Comparison of ENCODE assay signal across 25 cellular contexts in the genomic region with DNA sequence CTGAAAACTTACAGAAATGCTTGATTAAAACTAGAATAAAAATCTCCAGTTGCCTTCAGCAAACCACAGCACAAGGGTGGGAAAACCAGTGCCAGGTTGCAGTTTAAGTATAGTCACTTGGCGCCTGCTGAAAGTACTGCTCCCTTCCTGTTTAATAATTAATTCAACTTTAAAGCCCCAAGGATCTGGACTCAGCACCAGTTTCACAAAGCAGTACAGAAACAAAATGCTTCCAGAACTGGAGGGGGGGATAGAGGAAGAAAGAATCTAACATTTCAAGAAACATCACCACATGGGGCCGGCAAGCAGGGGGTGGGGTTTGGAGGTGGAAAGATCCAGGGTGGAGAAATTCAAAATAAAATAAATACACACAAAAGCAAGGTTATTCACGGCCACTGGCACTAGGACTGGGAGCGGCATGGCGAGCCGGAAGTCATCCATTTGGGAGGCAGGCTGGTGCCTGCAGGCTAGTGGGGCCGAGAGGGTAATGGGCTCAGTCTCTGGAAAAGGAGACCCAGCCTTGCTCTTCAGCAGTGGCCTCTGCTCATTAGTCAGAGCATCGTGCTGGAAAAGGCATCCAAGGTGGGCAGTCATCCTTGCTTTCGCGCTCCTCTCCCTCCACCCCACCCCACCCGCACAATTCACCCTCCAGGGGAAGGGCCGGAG.
DNase-seq lines count a peak whose midpoint lies in the region; ATAC-seq, FAIRE-seq and TF ChIP-seq lines count a peak whose summit lies in the region.
"Had no signal": no experiment of that assay in that cellular context is flagged by ENCODE, and none has a peak within 500 bp of the region (broad histone marks: within the 10 kb centered on the region; RNA-seq: fewer than 3 reads in every experiment).

No MANE protein-coding gene starts in this region.

- H3K4me3 Mint-ChIP-seq in nephron, result peak overlapping the region; percentile 10 to 57 (median 18)
- H3K4me3 Mint-ChIP-seq: activated CD8-positive, alpha-beta T cell treated with anti-CD3 and anti-CD28 coated beads, Interleukin-2, amount 10 ng/mL, durations not matched to agents 7 days and 5 days; activated naive CD8-positive, alpha-beta T cell treated with anti-CD3 and anti-CD28 coated beads for 36 hours; CD4-positive, alpha-beta T cell; T-helper 17 cell had no signal

- peak overlapping the region; percentile 65 for H2AFZ ChIP-seq in OCI-LY7 (ENCODE audit: low read length)
- H2AFZ ChIP-seq: parathyroid adenoma had no signal

- no peak overlapping the region for H3K27ac ChIP-seq in A549
- H3K27ac ChIP-seq in OCI-LY7 (ENCODE audit: low read depth, low read length, poor library complexity, severe bottlenecking), result no peak overlapping the region
- no peak overlapping the region for H3K27ac ChIP-seq in coronary artery
- H3K27ac ChIP-seq: esophagus squamous epithelium, parathyroid adenoma, spleen, thyroid gland had no signal

- POLR2A ChIA-PET in A549 (lab: Yijun Ruan, JAX) (no interaction called here), OCI-LY7 (lab: Charles Lee) (interaction anchor here (0.9 to 2.1 kb wide), 4 partner anchors 8 to 98 kb away, joined by 3 to 6 read pairs (median 4); a partner anchor contains a TSS)

- H3K9me2 ChIP-seq in OCI-LY7 (ENCODE audit: insufficient read depth, low read length), result no peaks in the 10 kb centered on the region

- H3K4me2 ChIP-seq in A549, result peak overlapping the region; percentile 41
- H3K4me2 ChIP-seq in OCI-LY7 (ENCODE audit: low read length), result peak overlapping the region; percentile 50

- peak overlapping the region; percentile 57 to 93 (median 83) for H3K27ac Mint-ChIP-seq in nephron
- H3K27ac Mint-ChIP-seq: activated CD8-positive, alpha-beta T cell treated with anti-CD3 and anti-CD28 coated beads, Interleukin-2, amount 10 ng/mL, durations not matched to agents 7 days and 5 days; activated naive CD8-positive, alpha-beta T cell treated with anti-CD3 and anti-CD28 coated beads for 36 hours; CD4-positive, alpha-beta T cell; T-helper 17 cell had no signal

- H3K4me1 ChIP-seq in A549 (peaks cover 5% of the 10 kb centered on the region; the same call in 1 of the 3 replicates), OCI-LY7 (ENCODE audit: insufficient read depth, low read length, poor library complexity, severe bottlenecking) (peaks cover 25% of the 10 kb centered on the region)
- H3K4me1 ChIP-seq: esophagus squamous epithelium, parathyroid adenoma, thyroid gland had no signal

- H3K36me3 ChIP-seq in OCI-LY7 (ENCODE audit: insufficient read depth, low read length), result no peaks in the 10 kb centered on the region
- H3K36me3 ChIP-seq: esophagus squamous epithelium, spleen, thyroid gland had no signal

- no peaks in the 10 kb centered on the region for H3K27me3 Mint-ChIP-seq in nephron (ENCODE audit: low read depth)
- H3K27me3 Mint-ChIP-seq: CD4-positive, alpha-beta T cell had no signal

- ATAC-seq in A549 (no peak), HG03025 (IDR thresholded peaks at IDR 0.05; ENCODE audit: low FRiP score, unreplicated experiment) (no peak)
- ATAC-seq: activated CD8-positive, alpha-beta T cell treated with anti-CD3 and anti-CD28 coated beads, Interleukin-2, amount 10 ng/mL, durations not matched to agents 7 days and 5 days; T-helper 17 cell had no signal

- intact Hi-C loops in OCI-LY7 (cut with micrococcal nuclease; ENCODE audit: unreplicated experiment), result loop anchor here (2.0 kb wide), 1 partner anchor 37 kb away; no protein-coding TSS in a partner anchor

- DNase-seq in A549 (ENCODE audit: low read depth in 1 of 2, low spot score in 1 of 2) (no peak), OCI-LY7 (ENCODE audit: low spot score) (no peak), glomerular visceral epithelial cell (ENCODE audit: extremely low spot score) (peak; percentile 13), coronary artery (ENCODE audit: low spot score) (no peak), SHP77 (lab: John Stamatoyannopoulos, UW) (no peak), COR-L47 (lab: John Stamatoyannopoulos, UW) (no peak)
- DNase-seq: activated CD4-positive, CD25-positive, alpha-beta regulatory T cell; activated CD8-positive, alpha-beta T cell treated with anti-CD3 and anti-CD28 coated beads, Interleukin-2, amount 10 ng/mL, durations not matched to agents 7 days and 5 days; activated naive CD8-positive, alpha-beta T cell treated with anti-CD3 and anti-CD28 coated beads for 36 hours; CD4-positive, alpha-beta T cell; EL; esophagus squamous epithelium; head of caudate nucleus; IMR-90; MM.1S; NCI-H2029; NCI-H510A treated with DMSO at 0.1 percent for 48 hours; Right ventricle myocardium superior; spleen; T-helper 17 cell; thyroid gland had no signal

- TF ChIP-seq CTCF in A549 (IDR thresholded peaks at IDR 0.05) (no peak), OCI-LY7 (conservative IDR thresholded peaks at IDR 0.05; ENCODE audit: low read length) (no peak), nephron (IDR thresholded peaks at IDR 0.05; ENCODE audit: unreplicated experiment in 3 of 3) (no peak), coronary artery (IDR thresholded peaks at IDR 0.05) (no peak)

- H3K4me1 Mint-ChIP-seq in nephron, result peaks cover 5% of the 10 kb centered on the region
- H3K4me1 Mint-ChIP-seq: T-helper 17 cell had no signal

- 60% methylated on average over 12 of the region's 12 CpGs for WGBS in A549 (ENCODE audit: missing lambda C conversion rate)

- no peak for TF ChIP-seq EP300 in A549 (IDR thresholded peaks at IDR 0.05)

- H3K9me3 Mint-ChIP-seq in nephron, result no peaks in the 10 kb centered on the region
- H3K9me3 Mint-ChIP-seq: activated naive CD8-positive, alpha-beta T cell treated with anti-CD3 and anti-CD28 coated beads for 36 hours; CD4-positive, alpha-beta T cell had no signal

- H3K79me2 ChIP-seq in OCI-LY7 (ENCODE audit: insufficient read depth, low read depth, low read length), result no peaks in the 10 kb centered on the region
- H3K79me2 ChIP-seq: parathyroid adenoma had no signal

- BruUV-seq in OCI-LY7 (replicated peaks; lab: Mats Ljungman, UMichigan), result no TSS peak

- H3K4me3 ChIP-seq in A549 (no peak overlapping the region), OCI-LY7 (ENCODE audit: low read depth, low read length, poor library complexity, severe bottlenecking) (no peak overlapping the region), coronary artery (no peak overlapping the region)
- H3K4me3 ChIP-seq: esophagus squamous epithelium, spleen, thyroid gland had no signal

- TF ChIP-seq POLR2A in A549 (IDR thresholded peaks at IDR 0.05; ENCODE audit: low read length), result no peak

- TF ChIP-seq RAD21 in A549 (conservative IDR thresholded peaks at IDR 0.05 in 1 of 2, IDR thresholded peaks at IDR 0.05 in 1 of 2), result no peak

- no peaks in the 10 kb centered on the region for H3K9me3 ChIP-seq in A549
- no peaks in the 10 kb centered on the region for H3K9me3 ChIP-seq in OCI-LY7 (ENCODE audit: low read length)
- H3K9me3 ChIP-seq: esophagus squamous epithelium, spleen, thyroid gland had no signal

- H3K36me3 Mint-ChIP-seq in nephron (ENCODE audit: low read depth), result no peaks in the 10 kb centered on the region
- H3K36me3 Mint-ChIP-seq: activated naive CD8-positive, alpha-beta T cell treated with anti-CD3 and anti-CD28 coated beads for 36 hours had no signal

- no peak for FAIRE-seq in A549 (lab: Jason Lieb, UNC)
- FAIRE-seq: keratinocyte had no signal

- CTCF ChIA-PET in A549 (lab: Yijun Ruan, JAX), result no interaction called here
- CTCF ChIA-PET in OCI-LY7 (lab: Charles Lee; ENCODE audit: unreplicated experiment), result interaction anchor here (0.8 kb wide), 1 partner anchor 37 kb away, joined by 3 read pairs; no protein-coding TSS in a partner anchor

- H4K20me1 ChIP-seq in OCI-LY7 (ENCODE audit: insufficient read depth, low read length), result no peaks in the 10 kb centered on the region

TF ChIP-seq in A549, 52 proteins besides CTCF, POLR2A, EP300 and RAD21:
- TF ChIP-seq MAFK (IDR thresholded peaks at IDR 0.05; ENCODE audit: partially characterized antibody) (no peak), HDAC2 (IDR thresholded peaks at IDR 0.05) (no peak), ZNF302 (CRISPR knock-in tag; IDR thresholded peaks at IDR 0.05) (no peak), NPAS2 (CRISPR knock-in tag; IDR thresholded peaks at IDR 0.05; ENCODE audit: borderline replicate concordance) (no peak), MAZ (IDR thresholded peaks at IDR 0.05; ENCODE audit: borderline replicate concordance, low read depth, low read length) (no peak), SREBF2 (IDR thresholded peaks at IDR 0.05) (no peak)
